ENCODE assay signal across 9 cellular contexts in the genomic region with DNA sequence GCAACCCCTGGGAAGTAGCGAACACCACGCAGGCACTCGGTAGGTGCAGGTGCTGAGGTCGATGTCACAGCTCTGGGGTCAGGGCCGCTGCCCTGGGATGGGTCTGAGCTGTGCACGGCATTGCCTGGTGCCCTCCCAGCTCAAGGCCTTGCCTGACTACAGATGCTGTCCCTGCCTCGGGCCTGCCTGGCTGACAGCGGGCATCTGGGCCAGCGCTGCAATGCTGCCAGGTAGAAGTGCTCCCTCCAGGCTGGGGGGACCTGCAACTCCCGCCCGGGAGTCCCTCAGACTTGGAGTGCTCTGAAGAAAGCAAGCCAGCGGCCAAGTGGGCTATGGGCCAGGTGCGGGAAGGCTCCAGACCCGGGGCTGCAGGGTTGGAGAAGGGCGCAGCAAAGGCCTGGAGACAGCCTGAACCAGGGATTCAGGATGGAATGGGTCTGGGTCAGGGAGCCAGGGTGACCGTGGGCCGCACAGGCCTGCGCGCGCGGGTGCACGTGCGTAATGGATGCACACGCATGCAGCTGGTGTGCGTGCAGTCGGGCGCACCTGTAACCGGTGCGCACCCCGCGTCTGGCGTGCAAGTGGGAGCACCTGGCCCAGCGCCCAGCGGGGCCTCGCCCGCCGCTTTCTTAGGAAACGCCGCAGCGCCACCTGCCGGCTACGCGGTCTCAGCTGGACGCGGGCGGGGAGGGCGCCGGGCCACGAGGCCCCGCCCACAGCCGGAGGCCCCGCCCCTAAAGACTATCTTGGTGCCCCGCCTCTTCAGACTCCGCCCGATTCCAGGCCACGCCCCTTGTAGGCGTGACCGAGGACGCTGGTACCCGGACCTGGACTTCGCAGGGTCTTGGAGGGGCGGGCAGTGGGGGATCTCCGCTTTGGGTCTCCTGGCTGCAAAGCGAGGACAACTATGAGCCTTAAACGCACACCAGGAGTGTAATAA. TPM values are rescaled to one million over a fixed set of nuclear protein-coding genes. Genes with fewer than 3 reads are reported as not detected.
DNase-seq lines count a peak whose midpoint lies in the region; ATAC-seq, FAIRE-seq and TF ChIP-seq lines count a peak whose summit lies in the region.
"Had no signal": no experiment of that assay in that cellular context is flagged by ENCODE, and none has a peak within 500 bp of the region (broad histone marks: within the 10 kb centered on the region; RNA-seq: fewer than 3 reads in every experiment).

No MANE protein-coding gene starts in this region.

- no peak for FAIRE-seq in H54 (lab: Jason Lieb, UNC)

- no peak overlapping the region for H3K27ac ChIP-seq in heart right ventricle

- H3K4me1 Mint-ChIP-seq in T-helper 17 cell = peaks cover 10% of the 10 kb centered on the region

- H3K27me3 ChIP-seq in adipocyte (replicated peaks; ENCODE audit: control insufficient read depth, insufficient read depth, low read length) = peaks cover 47% of the 10 kb centered on the region
- H3K27me3 ChIP-seq in heart right ventricle = peaks cover 9 to 71% (median 61%) of the 10 kb centered on the region in 7 donors

- no peaks in the 10 kb centered on the region for H3K36me3 ChIP-seq in adipocyte (ENCODE audit: control insufficient read depth, insufficient read depth, low read length, severe bottlenecking)
- H3K36me3 ChIP-seq in heart right ventricle = no peaks in the 10 kb centered on the region

- DNase-seq in COR-L47 (lab: John Stamatoyannopoulos, UW) (peak; percentile 90), H54 (ENCODE audit: insufficient read length, low spot score) (peak; percentile 99), NCI-H1694 (lab: John Stamatoyannopoulos, UW) (peak; percentile 61), T-helper 17 cell (peak; percentile 87 to 93 (median 88)), adipocyte (ENCODE audit: low read depth) (peak; percentile 93), heart right ventricle (peak; percentile 68 to 76), putamen (ENCODE audit: low spot score) (peak; percentile 59)

- H3K4me3 ChIP-seq in adipocyte (ENCODE audit: low read length) = no peak overlapping the region
- peak overlapping the region in 1 of 10 donors; percentile 26 for H3K4me3 ChIP-seq in heart right ventricle

- H3K4me3 Mint-ChIP-seq in T-helper 17 cell = peak overlapping the region; percentile 77
- H3K4me3 Mint-ChIP-seq: T-helper 1 cell treated with Interleukin-12 subunit alpha and Interleukin-12 subunit beta and Interleukin-4 antibody, amounts not matched to agents 30 μg/mL and 1 μg/mL, for 36 hours had no signal

- H3K27ac Mint-ChIP-seq in T-helper 17 cell = no peak overlapping the region
- H3K27ac Mint-ChIP-seq: T-helper 1 cell treated with Interleukin-12 subunit alpha and Interleukin-12 subunit beta and Interleukin-4 antibody, amounts not matched to agents 30 μg/mL and 1 μg/mL, for 36 hours had no signal

- H3K4me1 ChIP-seq in adipocyte (ENCODE audit: control insufficient read depth, insufficient read depth, low read length) = no peaks in the 10 kb centered on the region
- H3K4me1 ChIP-seq in heart right ventricle = peaks cover 0 to 13% (median 7%) of the 10 kb centered on the region in 9 donors

- ATAC-seq in T-helper 17 cell (peak; percentile 90), heart right ventricle (peak; percentile 89 to 94 (median 92)), HG03025 (IDR thresholded peaks at IDR 0.05; ENCODE audit: low FRiP score, unreplicated experiment) (no peak)

- H3K27me3 Mint-ChIP-seq in T-helper 17 cell = peaks cover 20% of the 10 kb centered on the region

- TF ChIP-seq CTCF in heart right ventricle (IDR thresholded peaks at IDR 0.05) = peak; percentile 37 to 85 (median 79)

- H3K9ac ChIP-seq in adipocyte (ENCODE audit: low read length) = no peak overlapping the region

- H3K9me3 ChIP-seq in T-helper 17 cell (ENCODE audit: control insufficient read depth, low read length, poor library complexity, severe bottlenecking) (no peaks in the 10 kb centered on the region), adipocyte (ENCODE audit: control insufficient read depth, low read length) (no peaks in the 10 kb centered on the region), heart right ventricle (no peaks in the 10 kb centered on the region)

- no peak; the same call in 1 of the 2 replicates for TF ChIP-seq POLR2A in H54 (IDR thresholded peaks at IDR 0.05; ENCODE audit: low read depth, low read length)

- intact Hi-C loops in heart right ventricle (cut with DNase I) = loop anchor here in 4 of 10 donors (5.0 to 10.0 kb wide), 2 partner anchors 185 to 188 kb away; no protein-coding TSS in a partner anchor

- H3K36me3 Mint-ChIP-seq in T-helper 17 cell (ENCODE audit: low read depth) = no peaks in the 10 kb centered on the region

- 13 to 14% methylated on average over 65 of the region's 65 CpGs for WGBS in heart right ventricle, 2 donors

RNA-seq across cellular contexts. Expression of a gene that starts 46.7 kb away (rescaled TPM):
- total RNA-seq in T-helper 17 cell (1 to 10 TPM; 3.2 to 3.4 TPM), heart right ventricle (10 to 100 TPM in 2 of 10 donors, 1 to 10 TPM in 8; 4.6 to 14.9 (median 7.5) TPM)
- 10 to 100 TPM; 18.9 to 38.3 TPM for polyA plus RNA-seq in heart right ventricle
